2 cellular contexts compared by ENCODE assay signal in the genomic region with DNA sequence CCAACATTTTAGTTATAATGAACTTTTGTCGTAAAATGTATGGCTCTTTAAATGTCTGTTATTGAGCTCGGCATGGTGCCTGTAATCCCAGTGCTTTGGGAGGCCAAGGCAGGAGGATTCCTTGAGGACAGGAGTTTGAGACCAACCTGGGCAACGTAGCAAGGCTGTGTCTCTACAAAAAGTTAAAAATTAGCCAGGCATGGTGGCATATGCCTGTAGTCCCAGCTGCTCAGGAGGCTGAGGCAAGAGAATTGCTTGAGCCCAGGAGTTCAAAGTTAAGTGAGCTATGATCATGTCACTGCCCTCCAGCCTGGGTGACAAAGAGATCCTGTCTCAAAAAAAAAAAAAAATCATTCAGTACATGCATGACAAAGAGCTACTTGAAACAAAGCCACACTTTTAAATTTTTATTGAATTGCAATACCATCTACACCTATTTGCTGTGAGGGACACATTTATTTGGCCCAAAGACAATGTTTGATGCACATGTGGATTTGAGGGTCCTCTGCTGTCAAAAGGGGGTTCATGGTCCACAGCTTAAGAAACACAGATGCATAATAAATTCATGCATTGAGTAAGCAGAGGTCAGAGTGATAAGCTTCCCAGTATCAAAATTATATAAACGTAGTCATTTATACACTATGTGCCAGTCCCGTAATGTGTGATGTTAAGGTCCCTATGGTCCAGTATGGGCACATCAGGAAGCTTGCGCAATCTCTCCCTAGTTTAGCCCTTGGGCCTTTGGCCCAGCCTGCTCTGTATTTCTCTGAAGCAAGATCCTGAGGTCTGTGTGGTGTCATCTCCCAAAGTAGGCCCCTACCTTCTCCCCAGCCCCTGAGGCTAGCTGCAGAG.
TF ChIP-seq lines count a peak whose summit lies in the region.

No MANE protein-coding gene starts in this region.

TF ChIP-seq in HCT116, 20 proteins besides CTCF, POLR2A, EP300 and RAD21:
- TF ChIP-seq SP1 (IDR thresholded peaks at IDR 0.05; ENCODE audit: low read depth), result no peak
- no peak for TF ChIP-seq POLR2AphosphoS5 (IDR thresholded peaks at IDR 0.05; ENCODE audit: low read depth, low read length)
- peak; percentile 62; the same call in 1 of the 2 replicates for TF ChIP-seq CEBPB (IDR thresholded peaks at IDR 0.05; ENCODE audit: low read depth)

TF ChIP-seq in H1, 55 proteins besides CTCF, POLR2A, EP300 and RAD21:
- TF ChIP-seq CHD1 (IDR thresholded peaks at IDR 0.05; ENCODE audit: low read depth, low read length) (no peak), RFX5 (IDR thresholded peaks at IDR 0.05; ENCODE audit: borderline replicate concordance, low read depth, low read length) (no peak), CEBPB (IDR thresholded peaks at IDR 0.05; ENCODE audit: low read depth, low read length) (peak; percentile 96)
